8 cellular contexts compared by ENCODE assay signal in genomic region chr16:31117384-31118222, GRCh38. TPM values are rescaled to one million over a fixed set of nuclear protein-coding genes. Genes with fewer than 3 reads are reported as not detected.
A peak's percentile ranks its signal among the peaks of the same experiment; 100 is the strongest.
DNase-seq lines count a peak whose midpoint lies in the region; ATAC-seq and TF ChIP-seq lines count a peak whose summit lies in the region.

Gene KAT8, plus strand, starts transcription at chr16:31117664. Its CDS starts 18 bp downstream, at chr16:31117682.

- H3K36me3 ChIP-seq in PC-9 (ENCODE audit: low read depth) (peaks cover 31% of the 10 kb centered on the region), mucosa of stomach (ENCODE audit: control insufficient read depth, insufficient read depth, low read length) (peaks cover 5% of the 10 kb centered on the region)

- peaks cover 40% of the 10 kb centered on the region for H3K79me2 ChIP-seq in PC-9 (ENCODE audit: low read depth)

- CTCF ChIA-PET in PC-9 (lab: Charles Lee) = interaction anchor here (0.6 to 2.9 kb wide), 8 partner anchors 21 to 751 kb away, joined by 3 to 49 read pairs (median 4); partner anchors contain the start of gene HSD3B7

- H3K27me3 ChIP-seq in PC-9 (ENCODE audit: insufficient read depth, low read depth) = no peaks in the 10 kb centered on the region
- H3K27me3 ChIP-seq in mucosa of stomach (ENCODE audit: control insufficient read depth, insufficient read depth, low read length) = no peaks in the 10 kb centered on the region

- ATAC-seq in GM21619 (IDR thresholded peaks at IDR 0.05; ENCODE audit: unreplicated experiment) = peak; percentile 88

- peak within 1 kb of the TSS; percentile 60 for H2AFZ ChIP-seq in PC-9

- H4K20me1 ChIP-seq in PC-9 (ENCODE audit: insufficient read depth) = no peaks in the 10 kb centered on the region; the same call in 1 of the 2 replicates

- intact Hi-C loops in PC-9 (cut with micrococcal nuclease; ENCODE audit: unreplicated experiment) = loop anchor here (1.0 to 2.0 kb wide), 5 partner anchors 13 to 85 kb away; partner anchors contain the start of genes STX4 and VKORC1

- BruUV-seq in PC-9 (replicated peaks; lab: Mats Ljungman, UMichigan) = TSS peak; percentile 40

- H3K4me1 ChIP-seq in PC-9 (replicated peaks; ENCODE audit: insufficient read depth) (peaks cover 16% of the 10 kb centered on the region), mucosa of stomach (ENCODE audit: control insufficient read depth, insufficient read depth, low read length) (peaks cover 20% of the 10 kb centered on the region)

- peak within 1 kb of the TSS; percentile 96 for H3K9ac ChIP-seq in mucosa of stomach (ENCODE audit: low read length)

- TF ChIP-seq CTCF in PC-9 (conservative IDR thresholded peaks at IDR 0.05) = no peak

- peak; percentile 84 for TF ChIP-seq POLR2A in erythroblast (IDR thresholded peaks at IDR 0.05; ENCODE audit: low read length)

- peak within 1 kb of the TSS; percentile 93 for H3K4me3 ChIP-seq in Jurkat, Clone E6-1 (ENCODE audit: low read length)
- peak within 1 kb of the TSS; percentile 74 for H3K4me3 ChIP-seq in PC-9
- H3K4me3 ChIP-seq in mucosa of stomach (ENCODE audit: low read length) = peak within 1 kb of the TSS; percentile 72

- peaks cover 37% of the 10 kb centered on the region for H3F3A ChIP-seq in PC-9 (ENCODE audit: insufficient read depth, low read depth)

- no peaks in the 10 kb centered on the region for H3K9me3 ChIP-seq in PC-9 (ENCODE audit: insufficient read depth, low read depth)
- no peaks in the 10 kb centered on the region for H3K9me3 ChIP-seq in mucosa of stomach (ENCODE audit: control insufficient read depth, low read length)

- H3K4me2 ChIP-seq in PC-9 = peak within 1 kb of the TSS; percentile 91

- H3K9me2 ChIP-seq in PC-9 (ENCODE audit: insufficient read depth) = no peaks in the 10 kb centered on the region

- POLR2A ChIA-PET in PC-9 (lab: Charles Lee; ENCODE audit: unreplicated experiment) = interaction anchor here (0.5 to 2.0 kb wide), 25 partner anchors 9 to 595 kb away, joined by 3 to 108 read pairs (median 6); partner anchors contain the start of genes FUS, PRSS8, STX4 and ZNF646

- DNase-seq in DMS153 (lab: John Stamatoyannopoulos, UW) = peak; percentile 97
- peak; percentile 95 for DNase-seq in Jurkat, Clone E6-1 (ENCODE audit: low read depth, low spot score)
- peak; percentile 98 to 100 for DNase-seq in PC-9
- peak; percentile 95 for DNase-seq in activated T-cell treated with anti-CD3 and anti-CD28 coated beads, Interleukin-2, amount 50 U/mL, for 1 hour
- DNase-seq in erythroblast (lab: John Stamatoyannopoulos, UW) = peak; percentile 99
- peak; percentile 87 to 92 for DNase-seq in stimulated activated CD8-positive, alpha-beta memory T cell treated with anti-CD3 and anti-CD28 coated beads, Interleukin-7, amount 100 ng/mL, for 1 hour (ENCODE audit: low read depth in 2 of 2)

- H3K27ac ChIP-seq in PC-9 = peak within 1 kb of the TSS; percentile 91

RNA-seq across cellular contexts. Expression of gene KAT8, which starts in this region (rescaled TPM):
- polyA plus RNA-seq in Jurkat, Clone E6-1 (2012; ENCODE audit: insufficient read depth, insufficient read length) = 60.0 TPM
- 81.4 and 84.3 TPM in 2 replicates for total RNA-seq in PC-9 (2021)

Comparison
In these comparisons a context has a peak if more than half of its experiments do, and no peak if none do; other contexts are left out.
1. Peak in every context shown above with its lines: DNase-seq, ATAC-seq, H3K4me3 ChIP-seq and H3K27ac ChIP-seq.